In the genomic region with DNA sequence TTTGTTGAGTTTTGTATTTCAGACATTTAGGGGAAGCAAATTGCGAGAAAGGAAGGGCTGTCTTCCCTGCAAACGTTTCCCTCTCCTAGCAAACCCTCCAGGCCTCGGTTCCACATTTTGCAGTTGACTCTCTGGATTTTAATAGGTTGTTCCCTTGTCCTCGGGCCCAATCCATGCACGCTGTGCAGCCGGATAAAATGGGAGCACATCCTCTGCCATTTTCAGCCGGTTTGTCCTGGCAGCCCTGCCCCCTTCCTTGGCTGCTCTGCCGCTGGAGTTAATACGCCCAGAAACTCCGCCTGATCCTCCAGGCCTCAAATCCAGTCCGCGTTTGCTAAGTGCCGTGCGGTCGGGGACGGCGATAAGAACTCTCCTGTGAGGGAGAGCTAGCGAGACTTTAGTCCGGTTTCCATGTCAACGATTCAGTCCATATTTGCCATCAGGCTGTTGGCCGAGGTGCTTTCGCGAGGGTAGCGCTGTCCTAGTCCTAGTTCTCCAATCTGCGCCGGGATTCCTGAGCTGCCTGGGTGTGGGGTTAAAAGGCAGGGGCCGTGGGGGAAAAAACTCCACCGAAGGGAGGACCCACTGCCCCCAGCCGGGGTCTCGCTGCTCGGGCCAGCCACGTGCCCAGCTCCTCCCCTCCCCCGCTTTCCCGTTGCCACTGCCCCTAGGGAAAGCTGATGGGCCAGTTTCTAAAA, we compare ENCODE assay signal across 8 cellular contexts. TPM values are rescaled to one million over a fixed set of nuclear protein-coding genes. Genes with fewer than 3 reads are reported as not detected.
DNase-seq lines count a peak whose midpoint lies in the region; ATAC-seq and TF ChIP-seq lines count a peak whose summit lies in the region.

No MANE protein-coding gene starts in this region.

- peak overlapping the region; percentile 90 to 99 for H3K27ac ChIP-seq in ascending aorta
- peak overlapping the region; percentile 97 for H3K27ac ChIP-seq in right cardiac atrium (ENCODE audit: low read length)
- H3K27ac ChIP-seq in prostate gland = peak overlapping the region; percentile 91 to 99

- no peaks in the 10 kb centered on the region for H3K36me3 ChIP-seq in ascending aorta
- H3K36me3 ChIP-seq in prostate gland = no peaks in the 10 kb centered on the region

- TF ChIP-seq CTCF in HFF-Myc (IDR thresholded peaks at IDR 0.05; ENCODE audit: low read depth, low read length, missing control alignments) = no peak
- TF ChIP-seq CTCF in ascending aorta (IDR thresholded peaks at IDR 0.05) = peak in 1 of 3 experiments; percentile 3
- TF ChIP-seq CTCF in prostate gland (IDR thresholded peaks at IDR 0.05) = no peak

- no peaks in the 10 kb centered on the region for H3K27me3 ChIP-seq in ascending aorta
- no peaks in the 10 kb centered on the region for H3K27me3 ChIP-seq in right cardiac atrium (ENCODE audit: control insufficient read depth, insufficient read depth)
- H3K27me3 ChIP-seq in prostate gland (replicated peaks; ENCODE audit: insufficient read depth) = no peaks in the 10 kb centered on the region

- under 1% methylated on average over 34 of the region's 34 CpGs for WGBS in right cardiac atrium
- WGBS in prostate gland = 0% methylated on average over 34 of the region's 34 CpGs

- H3K9me3 ChIP-seq in ascending aorta (peaks cover 0 to 4% of the 10 kb centered on the region in 2 donors), right cardiac atrium (ENCODE audit: control insufficient read depth, low read length) (no peaks in the 10 kb centered on the region), prostate gland (no peaks in the 10 kb centered on the region)

- ATAC-seq in right cardiac atrium = peak; percentile 75 to 78

- H3K4me1 ChIP-seq in ascending aorta = peaks cover 9 to 35% of the 10 kb centered on the region in 2 donors
- peaks cover 3% of the 10 kb centered on the region for H3K4me1 ChIP-seq in right cardiac atrium (ENCODE audit: control insufficient read depth, insufficient read depth, low read length)
- peaks cover 5% of the 10 kb centered on the region for H3K4me1 ChIP-seq in prostate gland (replicated peaks)

- DNase-seq in DMS79 (lab: John Stamatoyannopoulos, UW) (peak; percentile 99), HFF-Myc (ENCODE audit: extremely low read depth, low read depth) (peak; percentile 97), NCI-H187 treated with DMSO at 0.1 percent for 48 hours (lab: John Stamatoyannopoulos, UW) (peak; percentile 94), T-helper 22 cell (ENCODE audit: low read depth) (peak; percentile 86), ascending aorta (ENCODE audit: low spot score in 2 of 2) (peak; percentile 89 to 97), right cardiac atrium (peak; percentile 92 to 97 (median 96)), prostate gland (ENCODE audit: low spot score) (peak; percentile 96), ureter (ENCODE audit: low spot score) (peak; percentile 95)

- H3K4me3 ChIP-seq in HFF-Myc (replicated peaks; ENCODE audit: low read depth, low read length) (peak overlapping the region; percentile 58), ascending aorta (peak overlapping the region; percentile 64 to 65), right cardiac atrium (ENCODE audit: low read length) (peak overlapping the region; percentile 55), prostate gland (peak overlapping the region; percentile 39 to 57)

- TF ChIP-seq POLR2A in prostate gland (IDR thresholded peaks at IDR 0.05) = no peak

- intact Hi-C loops in ascending aorta (cut with DNase I) = loop anchor here (2.0 kb wide), 1 partner anchor 16 kb away; no protein-coding TSS in a partner anchor
- intact Hi-C loops in right cardiac atrium (cut with DNase I) = loop anchor here in 1 of 4 donors (2.0 to 10.0 kb wide), 2 partner anchors 52 to 96 kb away; no protein-coding TSS in a partner anchor
- intact Hi-C loops in prostate gland (cut with DNase I) = loop anchor here (5.0 to 10.0 kb wide), 2 partner anchors 39 to 172 kb away; partner anchors contain the start of gene SFN

RNA-seq across cellular contexts. Expression of gene ARID1A, which starts 2.9 kb away (rescaled TPM):
- total RNA-seq in ascending aorta (104 TPM), right cardiac atrium (10 to 100 TPM; 33.1 to 45.3 (median 40.0) TPM), prostate gland (10 to 100 TPM; 71.4 to 92.8 TPM), ureter (119 TPM)
- polyA plus RNA-seq in right cardiac atrium = 15.7 TPM

Comparison
In these comparisons a context has a peak if more than half of its experiments do, and no peak if none do; other contexts are left out.
1. Peak in every context shown above with its lines: DNase-seq, ATAC-seq, H3K4me3 ChIP-seq and H3K27ac ChIP-seq.